8 cellular contexts compared by ENCODE assay signal in the genomic region with DNA sequence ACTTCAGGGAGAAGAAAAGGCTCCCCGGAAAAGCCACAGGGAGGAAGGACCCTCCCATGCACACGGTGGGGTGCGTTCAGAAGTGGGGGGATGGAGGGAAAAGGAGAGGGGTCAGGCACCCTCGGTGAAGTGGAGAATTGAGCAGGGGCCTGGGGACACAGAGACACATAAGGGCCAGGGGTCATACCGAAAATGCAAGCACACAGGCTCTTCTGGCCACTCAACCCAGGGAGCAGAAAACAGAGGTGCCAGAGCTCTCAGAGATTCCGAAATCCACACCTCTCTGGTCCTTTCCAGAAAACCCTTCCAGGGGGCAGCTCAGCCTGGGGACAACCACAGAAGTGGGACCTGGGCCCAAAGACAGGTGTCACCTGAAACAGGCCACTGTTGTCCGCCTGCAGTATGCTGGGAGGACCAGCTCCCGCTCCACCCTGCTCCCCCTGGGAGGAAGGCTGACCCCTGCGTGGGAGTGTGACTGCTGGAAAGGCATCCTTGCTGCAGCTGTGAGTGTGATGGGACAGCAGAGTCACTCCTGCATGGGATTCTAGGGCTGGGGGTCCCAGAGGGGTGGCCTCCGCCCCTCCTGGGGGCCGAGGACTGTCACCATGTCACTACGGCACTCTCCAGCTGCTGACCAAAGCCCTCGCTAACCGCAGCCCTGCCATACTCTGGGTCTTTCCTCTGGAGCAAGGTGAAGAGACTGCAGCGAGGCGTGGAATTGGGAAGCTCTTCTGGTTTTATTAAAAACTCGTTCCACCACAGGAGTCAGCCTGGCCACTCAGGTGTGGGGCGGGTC.
DNase-seq lines count a peak whose midpoint lies in the region; ATAC-seq and TF ChIP-seq lines count a peak whose summit lies in the region.

No MANE protein-coding gene starts in this region.

- peak overlapping the region; percentile 93 for H3K9ac ChIP-seq in HUES6 (ENCODE audit: low read length)

- H3K4me1 ChIP-seq in HUES6 (ENCODE audit: control insufficient read depth, insufficient read depth, low read length) (peaks cover 14% of the 10 kb centered on the region), esophagus (ENCODE audit: control insufficient read depth in 2 of 2, insufficient read depth in 2 of 2, low read length in 1 of 2) (peaks cover 4 to 5% of the 10 kb centered on the region in 2 donors)

- TF ChIP-seq CTCF in AG10803 (conservative IDR thresholded peaks at IDR 0.05; ENCODE audit: low read length) (no peak), neural crest cell (conservative IDR thresholded peaks at IDR 0.05) (no peak)

- peaks cover 29% of the 10 kb centered on the region for H3K4me1 Mint-ChIP-seq in neural crest cell

- H3K27me3 ChIP-seq in HUES6 (ENCODE audit: control insufficient read depth, insufficient read depth, low read length) (peaks cover 13% of the 10 kb centered on the region), esophagus (ENCODE audit: control insufficient read depth in 1 of 2, insufficient read depth in 2 of 2, low read length in 2 of 2) (no peaks in the 10 kb centered on the region)

- DNase-seq in AG10803 (ENCODE audit: low read depth) (no peak), neural crest cell (ENCODE audit: low read depth, low spot score) (no peak), inferior parietal cortex (ENCODE audit: extremely low spot score) (no peak), NCI-H1105 (lab: John Stamatoyannopoulos, UW) (no peak)

- H3K27me3 Mint-ChIP-seq in neural crest cell (ENCODE audit: low read depth): no peaks in the 10 kb centered on the region

- H3K27ac Mint-ChIP-seq in neural crest cell (ENCODE audit: unreplicated experiment): peak overlapping the region; percentile 96

- H3K9me3 ChIP-seq in HUES6 (ENCODE audit: control insufficient read depth, insufficient read depth, low read depth, low read length): no peaks in the 10 kb centered on the region
- no peaks in the 10 kb centered on the region for H3K9me3 ChIP-seq in esophagus (ENCODE audit: control insufficient read depth in 2 of 2, insufficient read depth in 1 of 2, low read depth in 1 of 2, low read length in 1 of 2)

- ATAC-seq in GM19035 (IDR thresholded peaks at IDR 0.05; ENCODE audit: unreplicated experiment) (no peak), GM21825 (IDR thresholded peaks at IDR 0.05; ENCODE audit: unreplicated experiment) (no peak)

- WGBS in esophagus, 2 donors: 67 to 71% methylated on average over 18 of the region's 18 CpGs

- H3K4me3 Mint-ChIP-seq in neural crest cell: peak overlapping the region; percentile 66

- H3K27ac ChIP-seq in HUES6 (ENCODE audit: low read depth, low read length) (no peak overlapping the region), esophagus (ENCODE audit: low read depth in 2 of 2, low read length in 1 of 2) (no peak overlapping the region)

- H3K36me3 ChIP-seq in HUES6 (ENCODE audit: control insufficient read depth, insufficient read depth, low read length): no peaks in the 10 kb centered on the region
- peaks cover 0 to 3% of the 10 kb centered on the region in 2 donors for H3K36me3 ChIP-seq in esophagus (ENCODE audit: control insufficient read depth in 2 of 2, insufficient read depth in 2 of 2, low read length in 1 of 2)

- H3K9me3 Mint-ChIP-seq in neural crest cell: no peaks in the 10 kb centered on the region

- H3K4me3 ChIP-seq in AG10803 (ENCODE audit: low read length) (peak overlapping the region; percentile 52), HUES6 (ENCODE audit: low read depth, low read length) (peak overlapping the region; percentile 71), esophagus (ENCODE audit: low read depth in 1 of 2, low read length in 2 of 2) (peak overlapping the region; percentile 56 to 58)

- H3K36me3 Mint-ChIP-seq in neural crest cell (ENCODE audit: low read depth): no peaks in the 10 kb centered on the region
